In the genomic region with DNA sequence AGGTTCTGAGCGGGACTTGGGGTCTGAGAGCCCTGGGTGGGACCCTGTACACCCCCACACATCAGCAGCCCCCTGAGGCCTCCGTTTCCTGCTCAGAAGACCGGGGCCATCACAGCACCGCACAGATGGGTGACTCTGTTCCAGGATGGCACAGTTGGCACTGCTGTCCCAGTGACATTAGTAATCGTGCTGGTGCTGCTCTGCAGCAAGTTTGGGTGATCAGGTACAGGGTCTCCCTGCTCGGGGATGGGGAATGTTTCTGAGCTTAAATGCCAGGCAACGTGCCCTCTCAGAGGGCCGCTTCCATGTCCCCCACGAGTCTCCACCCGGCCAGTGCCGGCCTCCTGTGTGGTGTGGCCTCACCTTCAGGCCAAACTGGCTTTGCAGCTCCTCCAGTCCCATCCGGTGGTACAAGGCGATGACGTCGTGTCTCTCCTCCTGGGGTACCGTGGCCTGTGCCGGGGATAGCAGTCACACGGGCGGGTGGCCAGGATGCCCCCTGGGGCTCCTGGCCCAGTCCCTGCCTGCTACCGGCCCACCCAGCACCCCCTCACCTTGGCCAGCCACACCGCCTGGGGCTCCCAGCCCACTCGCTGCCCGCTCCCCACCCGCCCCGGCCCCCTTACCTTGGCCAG, we compare ENCODE assay signal across 17 cellular contexts. TPM values are rescaled to one million over a fixed set of nuclear protein-coding genes. Genes with fewer than 3 reads are reported as not detected.
A peak's percentile ranks its signal among the peaks of the same experiment; 100 is the strongest.
DNase-seq lines count a peak whose midpoint lies in the region; ATAC-seq, FAIRE-seq and TF ChIP-seq lines count a peak whose summit lies in the region.
"Had no signal": no experiment of that assay in that cellular context is flagged by ENCODE, and none has a peak within 500 bp of the region (broad histone marks: within the 10 kb centered on the region; RNA-seq: fewer than 3 reads in every experiment).

No MANE protein-coding gene starts in this region.

- TF ChIP-seq EP300 in sigmoid colon (IDR thresholded peaks at IDR 0.05) = no peak

- no peak for ATAC-seq in Right ventricle myocardium superior (ENCODE audit: poor library complexity)
- ATAC-seq in upper lobe of right lung = no peak

- FAIRE-seq in D721Med (lab: Jason Lieb, UNC) = no peak

- no peaks in the 10 kb centered on the region for H3K36me3 Mint-ChIP-seq in neural crest cell (ENCODE audit: low read depth)

- H3K27ac Mint-ChIP-seq in neural crest cell (ENCODE audit: unreplicated experiment) = peak overlapping the region; percentile 19

- H3K4me1 Mint-ChIP-seq in neural crest cell = no peaks in the 10 kb centered on the region

- peaks cover 11% of the 10 kb centered on the region for H3K27me3 Mint-ChIP-seq in neural crest cell (ENCODE audit: low read depth)

- H3K27me3 ChIP-seq in right atrium auricular region = no peaks in the 10 kb centered on the region
- H3K27me3 ChIP-seq in H7 (ENCODE audit: control insufficient read depth, insufficient read depth, low read length) = no peaks in the 10 kb centered on the region
- H3K27me3 ChIP-seq in upper lobe of right lung = peaks cover 9% of the 10 kb centered on the region
- peaks cover 0 to 46% (median 11%) of the 10 kb centered on the region in 3 donors for H3K27me3 ChIP-seq in sigmoid colon

- H3K27ac ChIP-seq in right atrium auricular region = no peak overlapping the region
- H3K27ac ChIP-seq in upper lobe of right lung = no peak overlapping the region
- no peak overlapping the region for H3K27ac ChIP-seq in sigmoid colon
- H3K27ac ChIP-seq: PC-9, SJSA1 had no signal

- TF ChIP-seq POLR2A in sigmoid colon (IDR thresholded peaks at IDR 0.05) = no peak

- intact Hi-C loops in Right ventricle myocardium superior (cut with DNase I) = no loop called here
- intact Hi-C loops in upper lobe of right lung (cut with DNase I) = no loop called here
- intact Hi-C loops in sigmoid colon (cut with DNase I) = no loop called here

- WGBS in sigmoid colon, 2 donors = 81 to 88% methylated on average over 25 of the region's 25 CpGs

- peak; percentile 26 for DNase-seq in Right ventricle myocardium superior
- DNase-seq in right atrium auricular region (ENCODE audit: low spot score) = no peak
- peak; percentile 39 for DNase-seq in H7
- no peak for DNase-seq in neural crest cell (ENCODE audit: low read depth, low spot score)
- peak; percentile 46 for DNase-seq in upper lobe of right lung
- no peak for DNase-seq in sigmoid colon
- no peak for DNase-seq in D721Med (ENCODE audit: insufficient read length, low spot score)
- DNase-seq: C1 segment of cervical spinal cord, DMS79, KBM-7, NCI-H187, NCI-H345, NCI-H526, PC-9 had no signal

- H3K36me3 ChIP-seq in right atrium auricular region = no peaks in the 10 kb centered on the region
- H3K36me3 ChIP-seq in H7 (replicated peaks; ENCODE audit: control insufficient read depth, insufficient read depth, low read length) = no peaks in the 10 kb centered on the region
- no peaks in the 10 kb centered on the region for H3K36me3 ChIP-seq in upper lobe of right lung
- no peaks in the 10 kb centered on the region for H3K36me3 ChIP-seq in sigmoid colon
- H3K36me3 ChIP-seq: SJSA1 had no signal

- TF ChIP-seq CTCF in right atrium auricular region (IDR thresholded peaks at IDR 0.05) = no peak
- no peak for TF ChIP-seq CTCF in neural crest cell (conservative IDR thresholded peaks at IDR 0.05)
- no peak for TF ChIP-seq CTCF in upper lobe of right lung (IDR thresholded peaks at IDR 0.05)
- TF ChIP-seq CTCF in sigmoid colon (IDR thresholded peaks at IDR 0.05) = no peak
- no peak for TF ChIP-seq CTCF in D721Med (IDR thresholded peaks at IDR 0.05; ENCODE audit: insufficient read depth, missing control alignments)

- H3K4me1 ChIP-seq in right atrium auricular region = no peaks in the 10 kb centered on the region
- no peaks in the 10 kb centered on the region for H3K4me1 ChIP-seq in upper lobe of right lung
- H3K4me1 ChIP-seq in sigmoid colon = peaks cover 0 to 5% (median 0%) of the 10 kb centered on the region in 4 donors
- H3K4me1 ChIP-seq: SJSA1 had no signal

- H3K9me3 Mint-ChIP-seq in neural crest cell = peaks cover 1% of the 10 kb centered on the region

- no peak overlapping the region for H3K4me3 Mint-ChIP-seq in neural crest cell

- no peak overlapping the region for H3K4me3 ChIP-seq in right atrium auricular region
- H3K4me3 ChIP-seq in H7 (ENCODE audit: insufficient read depth, low read depth, low read length) = no peak overlapping the region
- no peak overlapping the region for H3K4me3 ChIP-seq in upper lobe of right lung
- no peak overlapping the region for H3K4me3 ChIP-seq in sigmoid colon
- H3K4me3 ChIP-seq: PC-9, SJSA1 had no signal

- H3K9me3 ChIP-seq in right atrium auricular region (peaks cover 0 to 19% of the 10 kb centered on the region in 2 donors), upper lobe of right lung (no peaks in the 10 kb centered on the region), sigmoid colon (peaks cover 0 to 8% (median 1%) of the 10 kb centered on the region in 4 donors)
- H3K9me3 ChIP-seq: SJSA1 had no signal

RNA-seq across cellular contexts. Expression of gene PRXL2B, which starts 17.1 kb away (rescaled TPM):
- 9.8 TPM for total RNA-seq in Right ventricle myocardium superior
- 1 to 10 TPM; 6.4 to 6.8 TPM for total RNA-seq in right atrium auricular region
- total RNA-seq in H7 (2014; rRNA removed; shearing (Covaris generic)) = 62.9 and 83.5 TPM in 2 replicates
- 51.3 and 58.9 TPM in 2 replicates for total RNA-seq in neural crest cell
- 25.9 TPM for total RNA-seq in upper lobe of right lung
- total RNA-seq in sigmoid colon = 10 to 100 TPM in 3 of 4 donors, 1 to 10 TPM in 1; 8.6 to 18.2 (median 15.3) TPM
- polyA plus RNA-seq in sigmoid colon = 10 to 100 TPM; 28.2 to 53.2 (median 42.1) TPM

RNA-seq across cellular contexts. Expression of gene MMEL1, which starts 29.2 kb away (rescaled TPM):
- total RNA-seq in Right ventricle myocardium superior (0.48 TPM), right atrium auricular region (not detected), neural crest cell (0.51 and 0.84 TPM in 2 replicates), upper lobe of right lung (3.2 TPM), sigmoid colon (1 to 10 TPM in 2 of 4 donors, under 1 TPM in 1, not detected in 1; 0.66 to 3.4 (median 2.9) TPM)
- 1.3 and 3.0 TPM in 2 replicates for total RNA-seq in H7 (2014; rRNA removed; shearing (Covaris generic))
- 10 to 100 TPM in 2 of 3 donors, 1 to 10 TPM in 1; 5.0 to 37.2 (median 14.8) TPM for polyA plus RNA-seq in sigmoid colon
- total RNA-seq: A673, H4, SJSA1 had no signal

RNA-seq across cellular contexts. Expression of gene TNFRSF14, which starts 47.5 kb away (rescaled TPM):
- total RNA-seq in Right ventricle myocardium superior = 16.0 TPM
- 10 to 100 TPM in 1 of 2 donors, 1 to 10 TPM in 1; 9.2 to 14.5 TPM for total RNA-seq in right atrium auricular region
- total RNA-seq in H7 (2014; rRNA removed; shearing (Covaris generic)) = 0.07 and 0.55 TPM in 2 replicates
- total RNA-seq in neural crest cell = 0.61 TPM in 2 replicates
- 133 TPM for total RNA-seq in upper lobe of right lung
- total RNA-seq in sigmoid colon = 10 to 100 TPM; 37.5 to 73.4 (median 60.4) TPM
- 100 to 1,000 TPM in 1 of 3 donors, 10 to 100 TPM in 2; 53.5 to 185 (median 64.7) TPM for polyA plus RNA-seq in sigmoid colon

Comparison
In these comparisons a context has a peak if more than half of its experiments do, and no peak if none do; other contexts are left out.
1. DNase-seq: peak in Right ventricle myocardium superior (single experiment), H7 (single experiment) and upper lobe of right lung (single experiment); none in right atrium auricular region (single experiment), neural crest cell (single experiment), sigmoid colon (single experiment) and D721Med (single experiment).